In genomic region chr3:9404680-9405079, GRCh38 we compare ENCODE assay signal across 9 cellular contexts. TPM values are rescaled to one million over a fixed set of nuclear protein-coding genes. Genes with fewer than 3 reads are reported as not detected.
DNase-seq lines count a peak whose midpoint lies in the region; ATAC-seq and TF ChIP-seq lines count a peak whose summit lies in the region.
"Had no signal": no experiment of that assay in that cellular context is flagged by ENCODE, and none has a peak within 500 bp of the region (broad histone marks: within the 10 kb centered on the region; RNA-seq: fewer than 3 reads in every experiment).

No MANE protein-coding gene starts in this region.

- peaks cover under 1% of the 10 kb centered on the region for H3K36me3 Mint-ChIP-seq in central memory CD8-positive, alpha-beta T cell (ENCODE audit: insufficient read depth)

- H3K4me3 Mint-ChIP-seq in central memory CD8-positive, alpha-beta T cell, result peak overlapping the region; percentile 45

- no peaks in the 10 kb centered on the region for H3K9me3 ChIP-seq in osteoblast (ENCODE audit: low read depth, low read length)

- H3K9me3 Mint-ChIP-seq in central memory CD8-positive, alpha-beta T cell, result no peaks in the 10 kb centered on the region

- H3K4me1 Mint-ChIP-seq in central memory CD8-positive, alpha-beta T cell, result peaks cover 75% of the 10 kb centered on the region

- no peaks in the 10 kb centered on the region for H3K27me3 ChIP-seq in osteoblast (ENCODE audit: insufficient read depth, low read length)

- peaks cover 49% of the 10 kb centered on the region for H3K4me1 ChIP-seq in osteoblast (ENCODE audit: insufficient read depth, low read length)

- H2AFZ ChIP-seq in osteoblast (ENCODE audit: low read length), result no peak overlapping the region

- peaks cover 95% of the 10 kb centered on the region for H4K20me1 ChIP-seq in osteoblast (ENCODE audit: insufficient read depth, low read length)

- H3K27ac ChIP-seq in osteoblast (ENCODE audit: low read depth, low read length), result no peak overlapping the region

- peak overlapping the region; percentile 7 for H3K4me2 ChIP-seq in osteoblast (ENCODE audit: insufficient read depth, low read length)

- peak; percentile 28; the same call in 1 of the 2 replicates for TF ChIP-seq CTCF in GM12875 (IDR thresholded peaks at IDR 0.05; ENCODE audit: borderline replicate concordance, insufficient read depth, low read depth, low read length)
- TF ChIP-seq CTCF in osteoblast (IDR thresholded peaks at IDR 0.05; ENCODE audit: extremely low read depth, low read depth, low read length), result no peak

- no peaks in the 10 kb centered on the region for H3K36me3 ChIP-seq in osteoblast (ENCODE audit: insufficient read depth, low read length)

- ATAC-seq in central memory CD8-positive, alpha-beta T cell (replicated peaks; ENCODE audit: extremely low read depth, poor library complexity, severe bottlenecking), result no peak

- peak overlapping the region; percentile 64 for H3K27ac Mint-ChIP-seq in central memory CD8-positive, alpha-beta T cell (ENCODE audit: low read depth)

- DNase-seq in NCI-H146 (lab: John Stamatoyannopoulos, UW), result peak; percentile 53
- no peak for DNase-seq in central memory CD8-positive, alpha-beta T cell (ENCODE audit: low spot score in 2 of 2)
- no peak for DNase-seq in osteoblast (ENCODE audit: insufficient read length, low spot score, missing footprints)
- no peak for DNase-seq in GM19240 (ENCODE audit: insufficient read length, low spot score)
- no peak for DNase-seq in NK-92 (lab: John Stamatoyannopoulos, UW; ENCODE audit: unreplicated experiment)
- DNase-seq in AG20443 (ENCODE audit: low spot score), result no peak
- no peak for DNase-seq in hypothalamus (lab: John Stamatoyannopoulos, UW)
- DNase-seq: SHP77 had no signal

- H3K79me2 ChIP-seq in osteoblast (ENCODE audit: insufficient read depth, low read length), result peaks cover 100% of the 10 kb centered on the region

- H3K27me3 Mint-ChIP-seq in central memory CD8-positive, alpha-beta T cell, result no peaks in the 10 kb centered on the region

- H3K4me3 ChIP-seq in GM12875 (ENCODE audit: low read depth, low read length), result no peak overlapping the region
- H3K4me3 ChIP-seq in osteoblast (ENCODE audit: insufficient read depth, low read length), result no peak overlapping the region

RNA-seq across cellular contexts. Expression of gene SETD5, which starts 7.3 kb away (rescaled TPM):
- total RNA-seq in osteoblast, result 103 and 106 TPM in 2 replicates

RNA-seq across cellular contexts. Expression of gene THUMPD3, which starts 41.8 kb away (rescaled TPM):
- 42.1 and 42.7 TPM in 2 replicates for total RNA-seq in osteoblast
